Comparison of ENCODE assay signal across 1 cellular context in genomic region chr10:13298748-13299436, GRCh38.
TF ChIP-seq lines count a peak whose summit lies in the region.

No MANE protein-coding gene starts in this region.

TF ChIP-seq in HepG2, 621 proteins besides CTCF, POLR2A, EP300 and RAD21 (continues in another document):
- TF ChIP-seq ZNF510 (CRISPR knock-in tag; IDR thresholded peaks at IDR 0.05; ENCODE audit: low read depth) (0 out of 2 replicates have a peak, but pooled peaks have one; percentile 3), SAP130 (CRISPR knock-in tag; IDR thresholded peaks at IDR 0.05; ENCODE audit: low read depth) (peak; percentile 72), MIXL1 (CRISPR knock-in tag; IDR thresholded peaks at IDR 0.05) (0 out of 2 replicates have a peak, but pooled peaks have one; percentile 23), FOXP1 (IDR thresholded peaks at IDR 0.05) (no peak), FOXP1 (CRISPR knock-in tag; IDR thresholded peaks at IDR 0.05) (0 out of 2 replicates have a peak, but pooled peaks have one; percentile 6), ADNP (CRISPR knock-in tag; IDR thresholded peaks at IDR 0.05) (no peak), HNF4A (CRISPR knock-in tag; IDR thresholded peaks at IDR 0.05) (peak; percentile 71; the same call in 1 of the 2 replicates), ZNF33A (CRISPR knock-in tag; IDR thresholded peaks at IDR 0.05; ENCODE audit: borderline replicate concordance) (0 out of 2 replicates have a peak, but pooled peaks have one; percentile 34), ZNF552 (CRISPR knock-in tag; IDR thresholded peaks at IDR 0.05; ENCODE audit: borderline replicate concordance) (no peak), FOXA3 (CRISPR knock-in tag; IDR thresholded peaks at IDR 0.05) (peak; percentile 42; the same call in 1 of the 2 replicates), ZNF503 (CRISPR knock-in tag; IDR thresholded peaks at IDR 0.05) (no peak), SOX13 (IDR thresholded peaks at IDR 0.05) (no peak), SOX13 (CRISPR knock-in tag; conservative IDR thresholded peaks at IDR 0.05 in 1 of 2, IDR thresholded peaks at IDR 0.05 in 1 of 2) (peak in 1 of 2 experiments; percentile 48; a peak in 1 of 4 replicates), ZNF788 (CRISPR knock-in tag; IDR thresholded peaks at IDR 0.05; ENCODE audit: borderline replicate concordance) (no peak), ZNF562 (CRISPR knock-in tag; IDR thresholded peaks at IDR 0.05; ENCODE audit: borderline replicate concordance) (no peak), LCORL (IDR thresholded peaks at IDR 0.05) (no peak), LCORL (CRISPR knock-in tag; IDR thresholded peaks at IDR 0.05) (peak; percentile 79; the same call in 1 of the 2 replicates), HNF1B (CRISPR knock-in tag; IDR thresholded peaks at IDR 0.05) (0 out of 2 replicates have a peak, but pooled peaks have one; percentile 43), FOXJ3 (CRISPR knock-in tag; IDR thresholded peaks at IDR 0.05; ENCODE audit: borderline replicate concordance) (0 out of 2 replicates have a peak, but pooled peaks have one; percentile 33), SOX6 (IDR thresholded peaks at IDR 0.05) (no peak), SOX6 (CRISPR knock-in tag; IDR thresholded peaks at IDR 0.05) (0 out of 2 replicates have a peak, but pooled peaks have one; percentile 19), ZNF256 (CRISPR knock-in tag; conservative IDR thresholded peaks at IDR 0.05) (no peak), SMAD1 (CRISPR knock-in tag; IDR thresholded peaks at IDR 0.05; ENCODE audit: borderline replicate concordance, low read depth) (0 out of 2 replicates have a peak, but pooled peaks have one; percentile 5), CSRNP2 (CRISPR knock-in tag; conservative IDR thresholded peaks at IDR 0.05; ENCODE audit: low read depth) (no peak), GATAD2A (CRISPR knock-in tag; IDR thresholded peaks at IDR 0.05) (peak; percentile 65; the same call in 1 of the 2 replicates), RARA (CRISPR knock-in tag; IDR thresholded peaks at IDR 0.05) (peak; percentile 30; the same call in 1 of the 2 replicates), MED1 (CRISPR knock-in tag; IDR thresholded peaks at IDR 0.05) (peak; percentile 56; the same call in 1 of the 2 replicates), NR2F6 (IDR thresholded peaks at IDR 0.05) (no peak), NR2F6 (CRISPR knock-in tag; IDR thresholded peaks at IDR 0.05) (peak; percentile 75; the same call in 1 of the 2 replicates), HDAC2 (CRISPR knock-in tag; IDR thresholded peaks at IDR 0.05) (peak; percentile 52; the same call in 1 of the 2 replicates), FOXO1 (CRISPR knock-in tag; IDR thresholded peaks at IDR 0.05) (peak; percentile 32; the same call in 1 of the 2 replicates), ZNF781 (CRISPR knock-in tag; IDR thresholded peaks at IDR 0.05; ENCODE audit: borderline replicate concordance, not compliant biosample characterization) (peak; percentile 26), KAT8 (CRISPR knock-in tag; IDR thresholded peaks at IDR 0.05) (peak; percentile 49; the same call in 1 of the 2 replicates), IKZF5 (CRISPR knock-in tag; IDR thresholded peaks at IDR 0.05) (peak; percentile 57; the same call in 1 of the 2 replicates), GATAD1 (CRISPR knock-in tag; IDR thresholded peaks at IDR 0.05) (peak; percentile 29; the same call in 1 of the 2 replicates), ARID5B (CRISPR knock-in tag; IDR thresholded peaks at IDR 0.05) (peak; percentile 73), RXRB (CRISPR knock-in tag; IDR thresholded peaks at IDR 0.05; ENCODE audit: borderline replicate concordance) (peak; percentile 53; the same call in 1 of the 2 replicates), SRY (CRISPR knock-in tag; IDR thresholded peaks at IDR 0.05) (no peak)
- TF ChIP-seq, protein P1, sequence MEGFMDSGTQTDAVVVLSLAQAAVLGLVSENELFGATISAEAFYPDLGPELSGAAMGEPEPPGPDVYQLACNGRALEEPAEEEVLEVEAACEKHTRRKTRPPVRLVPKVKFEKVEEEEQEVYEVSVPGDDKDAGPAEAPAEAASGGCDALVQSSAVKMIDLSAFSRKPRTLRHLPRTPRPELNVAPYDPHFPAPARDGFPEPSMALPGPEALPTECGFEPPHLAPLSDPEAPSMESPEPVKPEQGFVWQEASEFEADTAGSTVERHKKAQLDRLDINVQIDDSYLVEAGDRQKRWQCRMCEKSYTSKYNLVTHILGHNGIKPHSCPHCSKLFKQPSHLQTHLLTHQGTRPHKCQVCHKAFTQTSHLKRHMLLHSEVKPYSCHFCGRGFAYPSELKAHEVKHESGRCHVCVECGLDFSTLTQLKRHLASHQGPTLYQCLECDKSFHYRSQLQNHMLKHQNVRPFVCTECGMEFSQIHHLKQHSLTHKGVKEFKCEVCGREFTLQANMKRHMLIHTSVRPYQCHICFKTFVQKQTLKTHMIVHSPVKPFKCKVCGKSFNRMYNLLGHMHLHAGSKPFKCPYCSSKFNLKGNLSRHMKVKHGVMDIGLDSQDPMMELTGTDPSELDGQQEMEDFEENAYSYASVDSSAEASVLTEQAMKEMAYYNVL (CRISPR knock-in tag; IDR thresholded peaks at IDR 0.05; ENCODE audit: borderline replicate concordance), result 0 out of 2 replicates have a peak, but pooled peaks have one; percentile 50
- TF ChIP-seq, protein P2, sequence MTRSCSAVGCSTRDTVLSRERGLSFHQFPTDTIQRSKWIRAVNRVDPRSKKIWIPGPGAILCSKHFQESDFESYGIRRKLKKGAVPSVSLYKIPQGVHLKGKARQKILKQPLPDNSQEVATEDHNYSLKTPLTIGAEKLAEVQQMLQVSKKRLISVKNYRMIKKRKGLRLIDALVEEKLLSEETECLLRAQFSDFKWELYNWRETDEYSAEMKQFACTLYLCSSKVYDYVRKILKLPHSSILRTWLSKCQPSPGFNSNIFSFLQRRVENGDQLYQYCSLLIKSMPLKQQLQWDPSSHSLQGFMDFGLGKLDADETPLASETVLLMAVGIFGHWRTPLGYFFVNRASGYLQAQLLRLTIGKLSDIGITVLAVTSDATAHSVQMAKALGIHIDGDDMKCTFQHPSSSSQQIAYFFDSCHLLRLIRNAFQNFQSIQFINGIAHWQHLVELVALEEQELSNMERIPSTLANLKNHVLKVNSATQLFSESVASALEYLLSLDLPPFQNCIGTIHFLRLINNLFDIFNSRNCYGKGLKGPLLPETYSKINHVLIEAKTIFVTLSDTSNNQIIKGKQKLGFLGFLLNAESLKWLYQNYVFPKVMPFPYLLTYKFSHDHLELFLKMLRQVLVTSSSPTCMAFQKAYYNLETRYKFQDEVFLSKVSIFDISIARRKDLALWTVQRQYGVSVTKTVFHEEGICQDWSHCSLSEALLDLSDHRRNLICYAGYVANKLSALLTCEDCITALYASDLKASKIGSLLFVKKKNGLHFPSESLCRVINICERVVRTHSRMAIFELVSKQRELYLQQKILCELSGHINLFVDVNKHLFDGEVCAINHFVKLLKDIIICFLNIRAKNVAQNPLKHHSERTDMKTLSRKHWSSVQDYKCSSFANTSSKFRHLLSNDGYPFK (CRISPR knock-in tag; IDR thresholded peaks at IDR 0.05; ENCODE audit: borderline replicate concordance), result no peak
- TF ChIP-seq, protein P3, sequence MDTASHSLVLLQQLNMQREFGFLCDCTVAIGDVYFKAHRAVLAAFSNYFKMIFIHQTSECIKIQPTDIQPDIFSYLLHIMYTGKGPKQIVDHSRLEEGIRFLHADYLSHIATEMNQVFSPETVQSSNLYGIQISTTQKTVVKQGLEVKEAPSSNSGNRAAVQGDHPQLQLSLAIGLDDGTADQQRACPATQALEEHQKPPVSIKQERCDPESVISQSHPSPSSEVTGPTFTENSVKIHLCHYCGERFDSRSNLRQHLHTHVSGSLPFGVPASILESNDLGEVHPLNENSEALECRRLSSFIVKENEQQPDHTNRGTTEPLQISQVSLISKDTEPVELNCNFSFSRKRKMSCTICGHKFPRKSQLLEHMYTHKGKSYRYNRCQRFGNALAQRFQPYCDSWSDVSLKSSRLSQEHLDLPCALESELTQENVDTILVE (CRISPR knock-in tag; IDR thresholded peaks at IDR 0.05), result 0 out of 2 replicates have a peak, but pooled peaks have one; percentile 14
- TF ChIP-seq, protein P4, sequence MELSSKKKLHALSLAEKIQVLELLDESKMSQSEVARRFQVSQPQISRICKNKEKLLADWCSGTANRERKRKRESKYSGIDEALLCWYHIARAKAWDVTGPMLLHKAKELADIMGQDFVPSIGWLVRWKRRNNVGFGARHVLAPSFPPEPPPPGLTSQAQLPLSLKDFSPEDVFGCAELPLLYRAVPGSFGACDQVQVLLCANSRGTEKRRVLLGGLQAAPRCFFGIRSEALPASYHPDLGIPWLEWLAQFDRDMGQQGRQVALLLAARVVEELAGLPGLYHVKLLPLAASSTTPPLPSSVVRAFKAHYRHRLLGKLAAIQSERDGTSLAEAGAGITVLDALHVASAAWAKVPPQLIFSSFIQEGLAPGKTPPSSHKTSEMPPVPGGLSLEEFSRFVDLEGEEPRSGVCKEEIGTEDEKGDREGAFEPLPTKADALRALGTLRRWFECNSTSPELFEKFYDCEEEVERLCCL (CRISPR knock-in tag; IDR thresholded peaks at IDR 0.05; ENCODE audit: borderline replicate concordance), result no peak
